In the genomic region with DNA sequence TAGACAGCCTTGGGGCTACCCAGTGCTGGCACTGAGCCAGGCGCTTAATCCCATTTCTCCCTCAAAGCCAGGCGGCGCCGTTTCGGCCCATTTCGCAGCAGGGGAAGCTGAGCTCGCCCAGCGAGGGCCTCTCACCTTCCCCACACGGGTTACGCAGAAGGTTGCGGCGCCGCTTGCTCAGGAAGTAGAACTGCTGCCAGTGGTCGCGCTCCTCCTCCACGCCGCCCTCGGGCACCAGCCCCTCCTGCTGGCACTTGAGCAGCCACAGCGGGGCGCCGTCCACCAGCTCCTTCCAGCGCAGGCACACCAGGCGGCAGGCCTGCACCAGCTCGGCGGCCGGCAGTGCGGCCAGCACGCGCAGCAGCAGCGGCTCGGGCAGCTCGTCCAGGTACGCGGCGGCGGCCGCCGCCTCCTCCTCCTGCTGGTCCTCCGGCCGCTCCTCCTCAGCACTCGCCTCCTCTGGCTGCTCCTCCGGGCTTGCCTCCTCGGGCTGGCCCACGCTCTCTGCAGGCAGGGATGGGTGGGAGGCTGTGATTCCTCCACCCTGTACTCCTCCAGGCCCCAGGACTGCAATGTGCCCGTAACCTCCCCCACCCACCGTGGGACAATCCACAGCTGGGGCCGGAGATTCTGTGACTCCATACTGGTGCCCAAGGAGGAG, we compare ENCODE assay signal across 8 cellular contexts. TPM values are rescaled to one million over a fixed set of nuclear protein-coding genes. Genes with fewer than 3 reads are reported as not detected.
A peak's percentile ranks its signal among the peaks of the same experiment; 100 is the strongest.
DNase-seq lines count a peak whose midpoint lies in the region; ATAC-seq and TF ChIP-seq lines count a peak whose summit lies in the region.

No MANE protein-coding gene starts in this region.

- ATAC-seq in activated CD4-positive, alpha-beta T cell treated with anti-CD3 and anti-CD28 coated beads for 36 hours, result peak; percentile 70
- ATAC-seq in GM21390 (IDR thresholded peaks at IDR 0.05; ENCODE audit: unreplicated experiment), result no peak
- no peak for ATAC-seq in HG03097 (IDR thresholded peaks at IDR 0.05; ENCODE audit: low FRiP score, unreplicated experiment)

- peaks cover 19% of the 10 kb centered on the region for H3K4me1 Mint-ChIP-seq in activated CD4-positive, alpha-beta T cell treated with anti-CD3 and anti-CD28 coated beads for 36 hours
- peaks cover 10% of the 10 kb centered on the region for H3K4me1 Mint-ChIP-seq in chondrocyte (ENCODE audit: low read depth)

- no peaks in the 10 kb centered on the region for H3K9me3 Mint-ChIP-seq in activated CD4-positive, alpha-beta T cell treated with anti-CD3 and anti-CD28 coated beads for 36 hours (ENCODE audit: low read depth)
- H3K9me3 Mint-ChIP-seq in chondrocyte (ENCODE audit: low read depth), result no peaks in the 10 kb centered on the region

- no peaks in the 10 kb centered on the region; the same call in 1 of the 2 replicates for H3K27me3 ChIP-seq in GM06990 (replicated peaks; ENCODE audit: control insufficient read depth, insufficient read depth, low read length)

- peak; percentile 70 for TF ChIP-seq CTCF in GM06990 (IDR thresholded peaks at IDR 0.05; ENCODE audit: insufficient read depth, low read length, poor library complexity, severe bottlenecking)
- TF ChIP-seq CTCF in chondrocyte (IDR thresholded peaks at IDR 0.05), result peak; percentile 84

- H3K4me3 ChIP-seq in GM06990 (replicated peaks; ENCODE audit: low read depth, low read length), result peak overlapping the region; percentile 33; the same call in 1 of the 2 replicates

- CTCF ChIA-PET in activated CD4-positive, alpha-beta T cell treated with anti-CD3 and anti-CD28 coated beads for 36 hours (lab: Charles Lee), result interaction anchor here (0.6 to 5.1 kb wide), 17 partner anchors 9 to 376 kb away, joined by 3 to 34 read pairs (median 3); a partner anchor contains a TSS

- DNase-seq in GM06990 (ENCODE audit: extremely low read depth, insufficient read length) (peak; percentile 78), NCI-H2029 treated with DMSO at 0.1 percent for 48 hours (lab: John Stamatoyannopoulos, UW) (peak; percentile 21), chondrocyte (ENCODE audit: low spot score) (no peak), left kidney (ENCODE audit: low read depth, low spot score) (peak; percentile 92)
- peak; percentile 93 for DNase-seq in activated CD4-positive, alpha-beta T cell treated with anti-CD3 and anti-CD28 coated beads for 36 hours
- peak; percentile 66 to 70 for DNase-seq in stimulated activated CD4-positive, alpha-beta T cell treated with anti-CD3 and anti-CD28 coated beads, Interleukin-4, amount 100 ng/mL, for 4 hours

- no peaks in the 10 kb centered on the region for H3K36me3 Mint-ChIP-seq in activated CD4-positive, alpha-beta T cell treated with anti-CD3 and anti-CD28 coated beads for 36 hours (ENCODE audit: low read depth)
- peaks cover 1% of the 10 kb centered on the region for H3K36me3 Mint-ChIP-seq in chondrocyte (ENCODE audit: low read depth)

- intact Hi-C loops in activated CD4-positive, alpha-beta T cell treated with anti-CD3 and anti-CD28 coated beads for 36 hours (cut with DNase I, micrococcal nuclease), result loop anchor here (1.0 to 5.0 kb wide), 5 partner anchors 69 to 553 kb away; a partner anchor contains a TSS

- H3K4me3 Mint-ChIP-seq in activated CD4-positive, alpha-beta T cell treated with anti-CD3 and anti-CD28 coated beads for 36 hours, result peak overlapping the region; percentile 58
- H3K4me3 Mint-ChIP-seq in chondrocyte (ENCODE audit: unreplicated experiment), result peak overlapping the region; percentile 56

- H3K27ac Mint-ChIP-seq in activated CD4-positive, alpha-beta T cell treated with anti-CD3 and anti-CD28 coated beads for 36 hours, result peak overlapping the region; percentile 7
- no peak overlapping the region for H3K27ac Mint-ChIP-seq in chondrocyte (ENCODE audit: unreplicated experiment)

- H3K27me3 Mint-ChIP-seq in activated CD4-positive, alpha-beta T cell treated with anti-CD3 and anti-CD28 coated beads for 36 hours, result no peaks in the 10 kb centered on the region
- peaks cover 8% of the 10 kb centered on the region for H3K27me3 Mint-ChIP-seq in chondrocyte (ENCODE audit: low read depth)

- POLR2A ChIA-PET in activated CD4-positive, alpha-beta T cell treated with anti-CD3 and anti-CD28 coated beads for 36 hours (lab: Charles Lee), result interaction anchor here (0.7 to 1.6 kb wide), 2 partner anchors 15 to 258 kb away, joined by 3 to 4 read pairs; no protein-coding TSS in a partner anchor

- no peaks in the 10 kb centered on the region for H3K36me3 ChIP-seq in GM06990 (ENCODE audit: control insufficient read depth, insufficient read depth, low read length)

RNA-seq across cellular contexts. Expression of a gene that starts 3.8 kb away (rescaled TPM):
- 1 to 10 TPM; 1.6 to 2.1 TPM for total RNA-seq in activated CD4-positive, alpha-beta T cell treated with anti-CD3 and anti-CD28 coated beads for 36 hours
- total RNA-seq in chondrocyte, result 1.2 to 1.6 TPM (median 1.2 TPM) in 3 replicates

RNA-seq across cellular contexts. Expression of a gene that starts 4.2 kb away (rescaled TPM):
- total RNA-seq in activated CD4-positive, alpha-beta T cell treated with anti-CD3 and anti-CD28 coated beads for 36 hours, result 10 to 100 TPM; 20.2 to 21.8 TPM
- total RNA-seq in chondrocyte, result 15.7 to 17.5 TPM (median 16.5 TPM) in 3 replicates

RNA-seq across cellular contexts. Expression of a gene that starts 13.5 kb away (rescaled TPM):
- total RNA-seq in activated CD4-positive, alpha-beta T cell treated with anti-CD3 and anti-CD28 coated beads for 36 hours, result 10 to 100 TPM in 1 of 2 experiments, 1 to 10 TPM in 1; 10.0 to 12.0 TPM
- total RNA-seq in chondrocyte, result 8.5 to 10.1 TPM (median 9.2 TPM) in 3 replicates

RNA-seq across cellular contexts. Expression of a gene that starts 30.5 kb away (rescaled TPM):
- 10 to 100 TPM; 70.4 to 71.5 TPM for total RNA-seq in activated CD4-positive, alpha-beta T cell treated with anti-CD3 and anti-CD28 coated beads for 36 hours
- 31.8 to 33.6 TPM (median 32.1 TPM) in 3 replicates for total RNA-seq in chondrocyte

RNA-seq across cellular contexts. Expression of a gene that starts 41.0 kb away (rescaled TPM):
- total RNA-seq in activated CD4-positive, alpha-beta T cell treated with anti-CD3 and anti-CD28 coated beads for 36 hours, result under 1 TPM; 0.02 to 0.04 TPM
- total RNA-seq in chondrocyte, result 0.17 to 0.29 TPM (median 0.18 TPM) in 3 replicates
